ENCODE assay signal across 1 cellular context in the genomic region with DNA sequence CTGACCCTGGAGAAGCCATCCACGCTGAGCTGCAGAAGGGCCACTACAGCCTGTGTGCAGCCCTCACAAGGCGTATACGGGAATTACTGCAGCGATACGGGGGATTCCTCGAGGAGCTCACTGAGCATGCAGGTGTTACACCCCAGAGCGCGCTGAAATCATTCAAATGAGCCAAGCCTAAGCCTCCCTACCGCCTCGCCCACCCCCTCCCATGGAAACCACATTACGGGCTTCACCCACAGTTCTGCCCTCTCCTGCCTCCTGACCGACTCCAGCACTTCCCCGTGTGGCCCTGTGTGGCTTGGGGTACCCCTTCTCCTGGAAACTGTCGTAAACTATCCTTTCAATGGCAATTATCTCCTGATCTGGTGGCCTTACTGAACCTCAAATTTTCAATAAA.
TF ChIP-seq lines count a peak whose summit lies in the region.

No MANE protein-coding gene starts in this region.

TF ChIP-seq in IMR-90, 13 proteins besides CTCF, POLR2A, EP300 and RAD21:
- TF ChIP-seq RFX5 (IDR thresholded peaks at IDR 0.05; ENCODE audit: low read depth, low read length) (no peak), BHLHE40 (IDR thresholded peaks at IDR 0.05; ENCODE audit: low read depth, low read length) (no peak), SMC3 (IDR thresholded peaks at IDR 0.05; ENCODE audit: low read depth, low read length) (no peak), MAFK (IDR thresholded peaks at IDR 0.05; ENCODE audit: low read depth, low read length) (no peak), CEBPB (IDR thresholded peaks at IDR 0.05; ENCODE audit: low read depth, low read length) (no peak), CHD1 (IDR thresholded peaks at IDR 0.05; ENCODE audit: low read depth, low read length) (no peak), NFE2L2 (IDR thresholded peaks at IDR 0.05; ENCODE audit: low read depth, low read length) (no peak), FOS (IDR thresholded peaks at IDR 0.05; ENCODE audit: low read depth, low read length) (no peak), RCOR1 (IDR thresholded peaks at IDR 0.05; ENCODE audit: insufficient replicate concordance, low read length) (no peak)
- TF ChIP-seq, protein P1, sequence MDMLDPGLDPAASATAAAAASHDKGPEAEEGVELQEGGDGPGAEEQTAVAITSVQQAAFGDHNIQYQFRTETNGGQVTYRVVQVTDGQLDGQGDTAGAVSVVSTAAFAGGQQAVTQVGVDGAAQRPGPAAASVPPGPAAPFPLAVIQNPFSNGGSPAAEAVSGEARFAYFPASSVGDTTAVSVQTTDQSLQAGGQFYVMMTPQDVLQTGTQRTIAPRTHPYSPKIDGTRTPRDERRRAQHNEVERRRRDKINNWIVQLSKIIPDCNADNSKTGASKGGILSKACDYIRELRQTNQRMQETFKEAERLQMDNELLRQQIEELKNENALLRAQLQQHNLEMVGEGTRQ (IDR thresholded peaks at IDR 0.05; ENCODE audit: low read depth, low read length), result no peak
- TF ChIP-seq, protein P2, sequence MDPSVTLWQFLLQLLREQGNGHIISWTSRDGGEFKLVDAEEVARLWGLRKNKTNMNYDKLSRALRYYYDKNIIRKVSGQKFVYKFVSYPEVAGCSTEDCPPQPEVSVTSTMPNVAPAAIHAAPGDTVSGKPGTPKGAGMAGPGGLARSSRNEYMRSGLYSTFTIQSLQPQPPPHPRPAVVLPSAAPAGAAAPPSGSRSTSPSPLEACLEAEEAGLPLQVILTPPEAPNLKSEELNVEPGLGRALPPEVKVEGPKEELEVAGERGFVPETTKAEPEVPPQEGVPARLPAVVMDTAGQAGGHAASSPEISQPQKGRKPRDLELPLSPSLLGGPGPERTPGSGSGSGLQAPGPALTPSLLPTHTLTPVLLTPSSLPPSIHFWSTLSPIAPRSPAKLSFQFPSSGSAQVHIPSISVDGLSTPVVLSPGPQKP (IDR thresholded peaks at IDR 0.05; ENCODE audit: borderline replicate concordance, low read depth, low read length), result no peak
TF ChIP-seq in IMR-90: peak in this region for 0.
